6 cellular contexts compared by ENCODE assay signal in genomic region chr4:178671766-178672165, GRCh38.
"Had no signal": no experiment of that assay in that cellular context is flagged by ENCODE, and none has a peak within 500 bp of the region (broad histone marks: within the 10 kb centered on the region; RNA-seq: fewer than 3 reads in every experiment).

No MANE protein-coding gene starts in this region.

- DNase-seq: IMR-90, KBM-7, KG1 had no signal

- H3K27ac ChIP-seq: HL-60 had no signal

- ATAC-seq: HepG2, K562 had no signal

- H3K4me3 ChIP-seq: K562 had no signal
